Comparison of ENCODE assay signal across 8 cellular contexts in the genomic region with DNA sequence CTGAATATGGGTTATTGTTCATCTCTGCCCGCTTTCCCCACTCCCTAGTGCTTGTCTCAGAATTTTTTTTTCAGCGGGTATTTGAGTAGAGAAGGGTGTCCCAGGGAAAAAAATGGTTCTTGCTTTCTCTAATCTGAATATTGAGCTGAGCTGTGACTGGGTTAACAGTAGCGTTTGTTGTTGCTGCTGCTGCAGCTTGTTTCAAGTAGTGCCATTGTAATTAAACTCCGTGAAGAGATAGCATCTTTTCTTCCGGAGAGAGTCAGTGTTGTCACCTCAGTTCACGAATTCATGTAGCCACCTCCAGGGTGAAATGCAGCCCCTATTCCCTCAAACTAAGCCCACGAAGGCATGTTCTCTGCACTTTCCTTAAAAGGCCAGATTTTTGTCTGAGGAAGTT. TPM values are rescaled to one million over a fixed set of nuclear protein-coding genes. Genes with fewer than 3 reads are reported as not detected.
DNase-seq lines count a peak whose midpoint lies in the region; ATAC-seq and TF ChIP-seq lines count a peak whose summit lies in the region.

No MANE protein-coding gene starts in this region.

- peaks cover 48% of the 10 kb centered on the region for H3K4me1 Mint-ChIP-seq in activated CD4-positive, alpha-beta T cell treated with anti-CD3 and anti-CD28 coated beads, Interleukin-2, amount 10 ng/mL, durations not matched to agents 7 days and 5 days

- peak; percentile 68 for DNase-seq in activated CD4-positive, alpha-beta T cell treated with anti-CD3 and anti-CD28 coated beads, Interleukin-2, amount 10 ng/mL, durations not matched to agents 7 days and 5 days
- DNase-seq in activated CD4-positive, alpha-beta T cell treated with anti-CD3 and anti-CD28 coated beads for 1 hour: no peak
- DNase-seq in T-helper 1 cell (peak in 4 of 5 donors; percentile 15 to 77 (median 28)), epithelial cell of prostate (ENCODE audit: low read depth, low spot score) (no peak), prostate gland (ENCODE audit: low spot score) (no peak), middle frontal gyrus (ENCODE audit: extremely low spot score, low spot score) (no peak)

- H3K4me1 ChIP-seq in prostate gland (replicated peaks): peaks cover 7% of the 10 kb centered on the region

- no peaks in the 10 kb centered on the region for H3K27me3 ChIP-seq in prostate gland (replicated peaks; ENCODE audit: insufficient read depth)

- peak overlapping the region; percentile 90 to 94 for H3K4me3 ChIP-seq in prostate gland

- H3K27ac ChIP-seq in epithelial cell of prostate: peak overlapping the region; percentile 95
- peak overlapping the region; percentile 97 for H3K27ac ChIP-seq in prostate gland

- peaks cover 32% of the 10 kb centered on the region for H3K36me3 Mint-ChIP-seq in activated CD4-positive, alpha-beta T cell treated with anti-CD3 and anti-CD28 coated beads, Interleukin-2, amount 10 ng/mL, durations not matched to agents 7 days and 5 days (ENCODE audit: low read depth)

- H3K9me3 ChIP-seq in prostate gland: no peaks in the 10 kb centered on the region

- intact Hi-C loops in prostate gland (cut with DNase I): loop anchor here (10.0 kb wide), 1 partner anchor 630 kb away; a partner anchor contains a TSS

- CTCF ChIA-PET in activated CD4-positive, alpha-beta T cell treated with anti-CD3 and anti-CD28 coated beads, Interleukin-2, amount 10 ng/mL, durations not matched to agents 7 days and 5 days (lab: Charles Lee): interaction anchor here (0.8 to 3.0 kb wide), 8 partner anchors 10 to 74 kb away, joined by 3 to 25 read pairs (median 4); no protein-coding TSS in a partner anchor

- H3K36me3 ChIP-seq in prostate gland: no peaks in the 10 kb centered on the region

- POLR2A ChIA-PET in activated CD4-positive, alpha-beta T cell treated with anti-CD3 and anti-CD28 coated beads, Interleukin-2, amount 10 ng/mL, durations not matched to agents 7 days and 5 days (lab: Charles Lee): interaction anchor here (1.0 kb wide), 1 partner anchor 70 kb away, joined by 3 read pairs; no protein-coding TSS in a partner anchor

- peaks cover 4% of the 10 kb centered on the region for H3K9me3 Mint-ChIP-seq in activated CD4-positive, alpha-beta T cell treated with anti-CD3 and anti-CD28 coated beads, Interleukin-2, amount 10 ng/mL, durations not matched to agents 7 days and 5 days

- peak overlapping the region; percentile 84 for H3K4me3 Mint-ChIP-seq in activated CD4-positive, alpha-beta T cell treated with anti-CD3 and anti-CD28 coated beads, Interleukin-2, amount 10 ng/mL, durations not matched to agents 7 days and 5 days

- no peak for ATAC-seq in HG03135 (IDR thresholded peaks at IDR 0.05; ENCODE audit: unreplicated experiment)
- ATAC-seq in GM18519 (IDR thresholded peaks at IDR 0.05; ENCODE audit: low FRiP score, unreplicated experiment): no peak

- no peak for TF ChIP-seq POLR2A in prostate gland (IDR thresholded peaks at IDR 0.05)

- TF ChIP-seq CTCF in prostate gland (IDR thresholded peaks at IDR 0.05): no peak

- no peaks in the 10 kb centered on the region for H3K27me3 Mint-ChIP-seq in activated CD4-positive, alpha-beta T cell treated with anti-CD3 and anti-CD28 coated beads, Interleukin-2, amount 10 ng/mL, durations not matched to agents 7 days and 5 days

- H3K27ac Mint-ChIP-seq in activated CD4-positive, alpha-beta T cell treated with anti-CD3 and anti-CD28 coated beads, Interleukin-2, amount 10 ng/mL, durations not matched to agents 7 days and 5 days: peak overlapping the region; percentile 99

- WGBS in prostate gland: 3% methylated on average over 7 of the region's 7 CpGs

RNA-seq across cellular contexts. Expression of a gene that starts 1.5 kb away (rescaled TPM):
- total RNA-seq in activated CD4-positive, alpha-beta T cell treated with anti-CD3 and anti-CD28 coated beads, Interleukin-2, amount 10 ng/mL, durations not matched to agents 7 days and 5 days: 100 to 1,000 TPM; 119 to 121 TPM
- total RNA-seq in prostate gland: 10 to 100 TPM; 70.7 to 77.3 TPM

Comparison
In these comparisons a context has a peak if more than half of its experiments do, and no peak if none do; other contexts are left out.
1. DNase-seq: peak in activated CD4-positive, alpha-beta T cell treated with anti-CD3 and anti-CD28 coated beads, Interleukin-2, amount 10 ng/mL, durations not matched to agents 7 days and 5 days (single experiment) and T-helper 1 cell (4 of 5); none in activated CD4-positive, alpha-beta T cell treated with anti-CD3 and anti-CD28 coated beads for 1 hour (single experiment), epithelial cell of prostate (single experiment), prostate gland (single experiment) and middle frontal gyrus (single experiment).